ENCODE assay signal across 22 cellular contexts in the genomic region with DNA sequence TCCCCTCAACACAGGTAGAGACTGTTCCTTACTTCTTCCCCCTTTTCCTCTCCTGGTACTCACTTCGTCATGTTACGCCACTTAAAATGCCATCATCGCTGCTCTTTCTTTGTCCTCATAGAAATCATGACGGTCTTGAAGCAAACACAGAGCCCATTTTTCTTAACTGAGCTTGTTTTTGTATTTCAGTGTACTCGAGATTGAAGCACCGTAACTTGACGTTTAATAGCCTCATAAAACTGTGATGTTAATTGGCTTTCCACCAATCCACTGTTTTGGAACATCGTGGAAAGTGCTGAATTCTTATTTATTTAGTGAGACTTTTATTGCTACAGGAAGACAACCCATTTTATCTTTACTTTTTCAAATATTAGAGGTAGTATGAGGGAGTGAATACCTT.
"Had no signal": no experiment of that assay in that cellular context is flagged by ENCODE, and none has a peak within 500 bp of the region (broad histone marks: within the 10 kb centered on the region; RNA-seq: fewer than 3 reads in every experiment).

No MANE protein-coding gene starts in this region.

- H3K36me3 Mint-ChIP-seq: natural killer cell treated with Interleukin-12 subunit alpha and Interleukin-12 subunit beta and Interleukin-15 and Interleukin-18, amount 100 ng/mL, for 72 hours had no signal

- H3K9me3 Mint-ChIP-seq: activated CD4-positive, alpha-beta T cell treated with anti-CD3 and anti-CD28 coated beads, Interleukin-2, amount 10 ng/mL, durations not matched to agents 7 days and 5 days; activated naive CD4-positive, alpha-beta T cell treated with anti-CD3 and anti-CD28 coated beads for 36 hours; activated naive CD8-positive, alpha-beta T cell treated with anti-CD3 and anti-CD28 coated beads for 36 hours; activated T-helper 1 cell treated with anti-CD3 and anti-CD28 coated beads, Interleukin-12 subunit alpha, Interleukin-12 subunit beta, Interleukin-2, Interleukin-4 antibody, amounts not matched to agents 30 ng/mL and 10 ng/mL and 1 ng/mL, durations not matched to agents 14 hours and 24 hours and 36 hours; natural killer cell treated with Interleukin-12 subunit alpha and Interleukin-12 subunit beta and Interleukin-15 and Interleukin-18, amount 100 ng/mL, for 72 hours; type B pancreatic cell had no signal

- H3K36me3 ChIP-seq: adrenal gland, vagina had no signal

- DNase-seq: activated CD4-positive, alpha-beta T cell treated with anti-CD3 and anti-CD28 coated beads for 1 hour; activated CD4-positive, alpha-beta T cell treated with anti-CD3 and anti-CD28 coated beads, Interleukin-2, amount 10 ng/mL, durations not matched to agents 7 days and 5 days; activated effector memory CD4-positive, alpha-beta T cell treated with anti-CD3 and anti-CD28 coated beads, Interleukin-2, amount 50 U/mL, for 16 hours; activated naive CD4-positive, alpha-beta T cell treated with anti-CD3 and anti-CD28 coated beads for 36 hours; activated naive CD8-positive, alpha-beta T cell treated with anti-CD3 and anti-CD28 coated beads for 36 hours; adrenal gland; body of pancreas; dermis blood vessel endothelial cell; effector CD4-positive, alpha-beta T cell; esophagus squamous epithelium; glutamatergic neuron; hippocampal formation; left cardiac atrium; midbrain; right cardiac atrium; stimulated activated CD4-positive, alpha-beta T cell treated with anti-CD3 and anti-CD28 coated beads, Interleukin-2, amount 100 ng/mL, for 48 hours; stimulated activated naive CD4-positive, alpha-beta T cell treated with Interleukin-2 at 50 U/mL for 16 hours had no signal

- H3K4me3 Mint-ChIP-seq: activated CD4-positive, alpha-beta T cell treated with anti-CD3 and anti-CD28 coated beads, Interleukin-2, amount 10 ng/mL, durations not matched to agents 7 days and 5 days; activated naive CD4-positive, alpha-beta T cell treated with anti-CD3 and anti-CD28 coated beads for 36 hours; activated naive CD8-positive, alpha-beta T cell treated with anti-CD3 and anti-CD28 coated beads for 36 hours; activated T-helper 1 cell treated with anti-CD3 and anti-CD28 coated beads, Interleukin-12 subunit alpha, Interleukin-12 subunit beta, Interleukin-2, Interleukin-4 antibody, amounts not matched to agents 30 ng/mL and 10 ng/mL and 1 ng/mL, durations not matched to agents 14 hours and 24 hours and 36 hours; natural killer cell treated with Interleukin-12 subunit alpha and Interleukin-12 subunit beta and Interleukin-15 and Interleukin-18, amount 100 ng/mL, for 72 hours; type B pancreatic cell had no signal

- ATAC-seq: body of pancreas, left cardiac atrium, right cardiac atrium had no signal

- H3K27me3 ChIP-seq: adrenal gland, body of pancreas, esophagus squamous epithelium, vagina had no signal

- H3K27ac ChIP-seq: adrenal gland, body of pancreas, epithelial cell of prostate, esophagus squamous epithelium, vagina had no signal

- H3K9me3 ChIP-seq: adrenal gland, body of pancreas, esophagus squamous epithelium, vagina had no signal

- H3K27ac Mint-ChIP-seq: activated CD4-positive, alpha-beta T cell treated with anti-CD3 and anti-CD28 coated beads, Interleukin-2, amount 10 ng/mL, durations not matched to agents 7 days and 5 days; activated naive CD4-positive, alpha-beta T cell treated with anti-CD3 and anti-CD28 coated beads for 36 hours; activated naive CD8-positive, alpha-beta T cell treated with anti-CD3 and anti-CD28 coated beads for 36 hours; activated T-helper 1 cell treated with anti-CD3 and anti-CD28 coated beads, Interleukin-12 subunit alpha, Interleukin-12 subunit beta, Interleukin-2, Interleukin-4 antibody, amounts not matched to agents 30 ng/mL and 10 ng/mL and 1 ng/mL, durations not matched to agents 14 hours and 24 hours and 36 hours; natural killer cell treated with Interleukin-12 subunit alpha and Interleukin-12 subunit beta and Interleukin-15 and Interleukin-18, amount 100 ng/mL, for 72 hours; type B pancreatic cell had no signal

- H3K27me3 Mint-ChIP-seq: activated CD4-positive, alpha-beta T cell treated with anti-CD3 and anti-CD28 coated beads, Interleukin-2, amount 10 ng/mL, durations not matched to agents 7 days and 5 days; activated naive CD8-positive, alpha-beta T cell treated with anti-CD3 and anti-CD28 coated beads for 36 hours; natural killer cell treated with Interleukin-12 subunit alpha and Interleukin-12 subunit beta and Interleukin-15 and Interleukin-18, amount 100 ng/mL, for 72 hours; type B pancreatic cell had no signal

- H3K4me3 ChIP-seq: adrenal gland, body of pancreas, esophagus squamous epithelium, vagina had no signal
